8 cellular contexts compared by ENCODE assay signal in genomic region chr6:53349209-53349693, GRCh38. TPM values are rescaled to one million over a fixed set of nuclear protein-coding genes. Genes with fewer than 3 reads are reported as not detected.
A peak's percentile ranks its signal among the peaks of the same experiment; 100 is the strongest.
DNase-seq lines count a peak whose midpoint lies in the region; ATAC-seq lines count a peak whose summit lies in the region.

No MANE protein-coding gene starts in this region.

- H3K4me3 Mint-ChIP-seq in activated T-helper 17 cell treated with anti-CD3 and anti-CD28 coated beads, Interleukin-2, amount 50 U/mL, for 72 hours, result peak overlapping the region; percentile 96
- peak overlapping the region; percentile 93 to 96 (median 96) for H3K4me3 Mint-ChIP-seq in immature natural killer cell

- no peaks in the 10 kb centered on the region for H3K9me3 Mint-ChIP-seq in activated T-helper 17 cell treated with anti-CD3 and anti-CD28 coated beads, Interleukin-2, amount 50 U/mL, for 72 hours
- H3K9me3 Mint-ChIP-seq in immature natural killer cell, result no peaks in the 10 kb centered on the region

- DNase-seq in SKM-1 (lab: John Stamatoyannopoulos, UW; ENCODE audit: unreplicated experiment) (peak; percentile 50), SKM-1 treated with dmso at 0.1 percent for 144 hours (lab: John Stamatoyannopoulos, UW; ENCODE audit: unreplicated experiment) (no peak), immature natural killer cell (no peak), superior temporal gyrus (ENCODE audit: extremely low spot score) (peak; percentile 62), globus pallidus (ENCODE audit: low spot score) (no peak), NCI-H774 (lab: John Stamatoyannopoulos, UW) (no peak)

- H3K4me1 Mint-ChIP-seq in activated T-helper 17 cell treated with anti-CD3 and anti-CD28 coated beads, Interleukin-2, amount 50 U/mL, for 72 hours, result peaks cover 29% of the 10 kb centered on the region
- peaks cover 39 to 46% of the 10 kb centered on the region in 2 donors for H3K4me1 Mint-ChIP-seq in immature natural killer cell

- H3K27me3 Mint-ChIP-seq in activated T-helper 17 cell treated with anti-CD3 and anti-CD28 coated beads, Interleukin-2, amount 50 U/mL, for 72 hours, result no peaks in the 10 kb centered on the region
- peaks cover 7 to 32% (median 12%) of the 10 kb centered on the region in 3 donors for H3K27me3 Mint-ChIP-seq in immature natural killer cell (ENCODE audit: low read depth in 3 of 3)

- peaks cover 45% of the 10 kb centered on the region for H3K36me3 Mint-ChIP-seq in activated T-helper 17 cell treated with anti-CD3 and anti-CD28 coated beads, Interleukin-2, amount 50 U/mL, for 72 hours (ENCODE audit: low read depth)
- no peaks in the 10 kb centered on the region for H3K36me3 Mint-ChIP-seq in immature natural killer cell

- no peak for ATAC-seq in activated T-helper 17 cell treated with anti-CD3 and anti-CD28 coated beads, Interleukin-2, amount 50 U/mL, for 72 hours (replicated peaks)
- ATAC-seq in GM18511 (IDR thresholded peaks at IDR 0.05; ENCODE audit: unreplicated experiment), result no peak

- H3K27ac Mint-ChIP-seq in activated T-helper 17 cell treated with anti-CD3 and anti-CD28 coated beads, Interleukin-2, amount 50 U/mL, for 72 hours, result peak overlapping the region; percentile 91
- H3K27ac Mint-ChIP-seq in immature natural killer cell, result peak overlapping the region; percentile 95 to 98 (median 96)

RNA-seq across cellular contexts. Expression of gene ELOVL5, which starts 0.5 kb away (rescaled TPM):
- total RNA-seq in activated T-helper 17 cell treated with anti-CD3 and anti-CD28 coated beads, Interleukin-2, amount 50 U/mL, for 72 hours, result 100 to 1,000 TPM in 1 of 2 donors, 10 to 100 TPM in 1; 91.9 to 127 TPM
- 10 to 100 TPM; 45.4 to 85.2 (median 63.0) TPM for polyA plus RNA-seq in immature natural killer cell

Comparison
In these comparisons a context has a peak if more than half of its experiments do, and no peak if none do; other contexts are left out.
1. DNase-seq: peak in SKM-1 (single experiment) and superior temporal gyrus (single experiment); none in SKM-1 treated with dmso at 0.1 percent for 144 hours (single experiment), immature natural killer cell (0 of 3), globus pallidus (single experiment) and NCI-H774 (single experiment).